In genomic region chr1:21198929-21199328, GRCh38 we compare ENCODE assay signal across 16 cellular contexts. TPM values are rescaled to one million over a fixed set of nuclear protein-coding genes. Genes with fewer than 3 reads are reported as not detected.
DNase-seq lines count a peak whose midpoint lies in the region; ATAC-seq, FAIRE-seq and TF ChIP-seq lines count a peak whose summit lies in the region.
"Had no signal": no experiment of that assay in that cellular context is flagged by ENCODE, and none has a peak within 500 bp of the region (broad histone marks: within the 10 kb centered on the region; RNA-seq: fewer than 3 reads in every experiment).

No MANE protein-coding gene starts in this region.

- no peak overlapping the region for H3K9ac ChIP-seq in HepG2 (ENCODE audit: insufficient read depth, low read depth, low read length)
- no peak overlapping the region for H3K9ac ChIP-seq in K562 (ENCODE audit: insufficient read depth in 1 of 2, low read depth in 2 of 2, low read length in 2 of 2)
- H3K9ac ChIP-seq: BLaER1 treated with 17β-estradiol and CSF1 and Interleukin-3, amounts not matched to agents 10 nM and 100 nM; KMS-11 had no signal

- TF ChIP-seq POLR2A in HepG2 (IDR thresholded peaks at IDR 0.05; ENCODE audit: insufficient read depth in 1 of 2, low read depth in 2 of 2, low read length in 2 of 2) (no peak), right lobe of liver (IDR thresholded peaks at IDR 0.05) (no peak), K562 (conservative IDR thresholded peaks at IDR 0.05) (no peak)

- WGBS in HepG2 (ENCODE audit: low lambda C conversion rate), result 0% methylated on average over 3 of the region's 4 CpGs
- 59% methylated on average over 4 of the region's 4 CpGs for WGBS in right lobe of liver (ENCODE audit: insufficient coverage, low coverage, low lambda C conversion rate, missing lambda C conversion rate)
- WGBS in K562 (ENCODE audit: insufficient coverage, low coverage, missing lambda C conversion rate), result 5% methylated on average over 4 of the region's 4 CpGs

- no peaks in the 10 kb centered on the region for H3K9me3 ChIP-seq in HepG2 (ENCODE audit: low read length)
- H3K9me3 ChIP-seq in right lobe of liver, result no peaks in the 10 kb centered on the region
- no peaks in the 10 kb centered on the region for H3K9me3 ChIP-seq in K562 (replicated peaks; ENCODE audit: control insufficient read depth, insufficient read depth, low read depth, low read length)
- H3K9me3 ChIP-seq: BLaER1 treated with 17β-estradiol and CSF1 and Interleukin-3, amounts not matched to agents 10 nM and 100 nM had no signal

- TF ChIP-seq EP300 in HepG2 (IDR thresholded peaks at IDR 0.05; ENCODE audit: low read depth in 2 of 2, low read length in 2 of 2), result no peak
- no peak for TF ChIP-seq EP300 in HepG2 (CRISPR knock-in tag; IDR thresholded peaks at IDR 0.05; ENCODE audit: borderline replicate concordance)
- no peak for TF ChIP-seq EP300 in K562 (IDR thresholded peaks at IDR 0.05; ENCODE audit: low read length)

- H2AFZ ChIP-seq in HepG2 (ENCODE audit: low read length) (no peak overlapping the region), K562 (ENCODE audit: low read depth, low read length) (no peak overlapping the region)

- no peaks in the 10 kb centered on the region for H3K36me3 ChIP-seq in HepG2 (replicated peaks in 1 of 2; ENCODE audit: control insufficient read depth in 1 of 2, insufficient read depth in 2 of 2, low read length in 2 of 2)
- no peaks in the 10 kb centered on the region for H3K36me3 ChIP-seq in right lobe of liver
- H3K36me3 ChIP-seq in K562 (ENCODE audit: control insufficient read depth, insufficient read depth, low read length), result no peaks in the 10 kb centered on the region
- H3K36me3 ChIP-seq: BLaER1 treated with 17β-estradiol and CSF1 and Interleukin-3, amounts not matched to agents 10 nM and 100 nM had no signal

- no peaks in the 10 kb centered on the region for H3K9me1 ChIP-seq in K562 (ENCODE audit: control insufficient read depth, insufficient read depth, low read length)

- H3K9me3 Mint-ChIP-seq in memory B cell, result no peaks in the 10 kb centered on the region
- H3K9me3 Mint-ChIP-seq: CD4-positive, CD25-positive, alpha-beta regulatory T cell; IgD-negative memory B cell had no signal

- POLR2A ChIA-PET in HepG2 (lab: Yijun Ruan, JAX), result no interaction called here
- POLR2A ChIA-PET in K562 (lab: Yijun Ruan, JAX), result no interaction called here

- CTCF ChIA-PET in HepG2 (lab: Yijun Ruan, JAX; ENCODE audit: low intra/inter-chr PET ratio, low total read pairs), result no interaction called here
- CTCF ChIA-PET in K562 (lab: Yijun Ruan, JAX; ENCODE audit: low intra/inter-chr PET ratio), result no interaction called here

- H3K79me2 ChIP-seq in HepG2 (ENCODE audit: insufficient read depth, low read length), result no peaks in the 10 kb centered on the region
- no peaks in the 10 kb centered on the region for H3K79me2 ChIP-seq in K562 (ENCODE audit: control insufficient read depth, insufficient read depth, low read length)

- TF ChIP-seq RAD21 in HepG2 (CRISPR knock-in tag; IDR thresholded peaks at IDR 0.05), result no peak
- no peak for TF ChIP-seq RAD21 in K562 (CRISPR knock-in tag; conservative IDR thresholded peaks at IDR 0.05 in 1 of 2, IDR thresholded peaks at IDR 0.05 in 1 of 2)

- peaks cover 11% of the 10 kb centered on the region for H3K27me3 Mint-ChIP-seq in memory B cell

- DNase-seq in HepG2 (ENCODE audit: low spot score) (no peak), right lobe of liver (no peak), K562 (ENCODE audit: extremely low read depth in 1 of 4, low spot score in 3 of 4) (peak in 2 of 4 experiments; percentile 51 to 56), memory B cell (ENCODE audit: low spot score in 2 of 2) (no peak)
- DNase-seq in NK-92 treated with Interleukin-12 subunit alpha and Interleukin-12 subunit beta, amount 100 ng/mL, for 24 hours (lab: John Stamatoyannopoulos, UW), result no peak
- DNase-seq: ACHN; CD4-positive, CD25-positive, alpha-beta regulatory T cell; DMS79; HCEC 1CT had no signal

- no peak overlapping the region for H3K27ac ChIP-seq in HepG2 (ENCODE audit: extremely low read length, insufficient read depth, low read length)
- H3K27ac ChIP-seq in right lobe of liver, result no peak overlapping the region
- no peak overlapping the region for H3K27ac ChIP-seq in K562 (ENCODE audit: extremely low read depth, low read depth, low read length)
- H3K27ac ChIP-seq: BLaER1 treated with 17β-estradiol and CSF1 and Interleukin-3, amounts not matched to agents 10 nM and 100 nM; KMS-11 had no signal

- H3K4me3 ChIP-seq in HepG2 (replicated peaks in 1 of 3; ENCODE audit: insufficient read depth in 1 of 3, low read depth in 2 of 3, low read length in 3 of 3) (no peak overlapping the region), right lobe of liver (no peak overlapping the region), K562 (no peak overlapping the region)
- H3K4me3 ChIP-seq: BLaER1 treated with 17β-estradiol and CSF1 and Interleukin-3, amounts not matched to agents 10 nM and 100 nM had no signal

- H3K4me2 ChIP-seq in HepG2 (ENCODE audit: low read depth, low read length) (no peak overlapping the region), K562 (ENCODE audit: insufficient read depth, low read length) (no peak overlapping the region)
- H3K4me2 ChIP-seq: BLaER1 treated with 17β-estradiol and CSF1 and Interleukin-3, amounts not matched to agents 10 nM and 100 nM; KMS-11 had no signal

- TF ChIP-seq CTCF in HepG2 (CRISPR knock-in tag; IDR thresholded peaks at IDR 0.05) (no peak), right lobe of liver (IDR thresholded peaks at IDR 0.05) (no peak), K562 (IDR thresholded peaks at IDR 0.05 in 2 of 3, conservative IDR thresholded peaks at IDR 0.05 in 1 of 3; ENCODE audit: insufficient read depth in 2 of 3, low read depth in 1 of 3, low read length in 3 of 3) (no peak)

- ATAC-seq in HepG2 (no peak), right lobe of liver (no peak), K562 (no peak), memory B cell (ENCODE audit: low read depth) (no peak), HG03097 (IDR thresholded peaks at IDR 0.05; ENCODE audit: low FRiP score, unreplicated experiment) (no peak), GM19455 (IDR thresholded peaks at IDR 0.05; ENCODE audit: unreplicated experiment) (no peak)

- H4K20me1 ChIP-seq in HepG2 (ENCODE audit: insufficient read depth, low read length) (no peaks in the 10 kb centered on the region), K562 (replicated peaks; ENCODE audit: control insufficient read depth, insufficient read depth, low read length) (no peaks in the 10 kb centered on the region; the same call in 1 of the 2 replicates)
- H4K20me1 ChIP-seq: BLaER1 treated with 17β-estradiol and CSF1 and Interleukin-3, amounts not matched to agents 10 nM and 100 nM had no signal

- peaks cover 10% of the 10 kb centered on the region; the same call in 1 of the 2 replicates for H3K4me1 ChIP-seq in HepG2 (ENCODE audit: insufficient read depth, low read length)
- H3K4me1 ChIP-seq in right lobe of liver, result no peaks in the 10 kb centered on the region
- H3K4me1 ChIP-seq in K562 (replicated peaks in 1 of 2; ENCODE audit: control insufficient read depth in 2 of 2, insufficient read depth in 2 of 2, low read length in 2 of 2), result no peaks in the 10 kb centered on the region; a peak in 2 of 5 replicates

- H3K4me1 Mint-ChIP-seq in memory B cell, result peaks cover 4% of the 10 kb centered on the region

- no peak for FAIRE-seq in HepG2 (lab: Jason Lieb, UNC)
- no peak for FAIRE-seq in K562 (lab: Jason Lieb, UNC)
- FAIRE-seq: GM12891, GM19239 had no signal

- intact Hi-C loops in HepG2 (cut with micrococcal nuclease; ENCODE audit: unreplicated experiment) (no loop called here), right lobe of liver (cut with DNase I) (loop anchor here (5.0 to 10.0 kb wide), 3 partner anchors 217 to 504 kb away; no protein-coding TSS in a partner anchor), K562 (cut with micrococcal nuclease) (no loop called here)

- no peaks in the 10 kb centered on the region for H3K36me3 Mint-ChIP-seq in memory B cell
- H3K36me3 Mint-ChIP-seq: CD4-positive, CD25-positive, alpha-beta regulatory T cell had no signal

- in situ Hi-C loops in HepG2 (cut with HindIII; ENCODE audit: extremely low pct_ligation_motif_present, low pct_unique_long_range_greater_than_20kb), result loop anchor here (5.0 to 25.0 kb wide), 2 partner anchors 212 to 507 kb away; no protein-coding TSS in a partner anchor
- in situ Hi-C loops in K562 (cut with MboI), result no loop called here

- no peak overlapping the region for H3K4me3 Mint-ChIP-seq in memory B cell
- H3K4me3 Mint-ChIP-seq: CD4-positive, CD25-positive, alpha-beta regulatory T cell; IgD-negative memory B cell had no signal

- peak overlapping the region; percentile 8 for H3K27ac Mint-ChIP-seq in memory B cell
- H3K27ac Mint-ChIP-seq: CD4-positive, CD25-positive, alpha-beta regulatory T cell; IgD-negative memory B cell had no signal

- H3K27me3 ChIP-seq in HepG2 (ENCODE audit: control insufficient read depth in 1 of 2, insufficient read depth in 2 of 2, low read length in 2 of 2), result no peaks in the 10 kb centered on the region; a peak in 1 of 5 replicates
- H3K27me3 ChIP-seq in right lobe of liver, result no peaks in the 10 kb centered on the region
- peaks cover 2 to 12% of the 10 kb centered on the region in 2 experiments; a peak in 2 of 5 replicates for H3K27me3 ChIP-seq in K562 (ENCODE audit: control insufficient read depth in 2 of 2, insufficient read depth in 2 of 2, low read length in 2 of 2)
- H3K27me3 ChIP-seq: BLaER1 treated with 17β-estradiol and CSF1 and Interleukin-3, amounts not matched to agents 10 nM and 100 nM had no signal

- no TSS peak for BruUV-seq in HepG2 (replicated peaks; lab: Mats Ljungman, UMichigan)
- BruUV-seq in K562 (replicated peaks; lab: Mats Ljungman, UMichigan), result no TSS peak

RNA-seq across cellular contexts. Expression of gene EIF4G3, which starts 22.2 kb away (rescaled TPM):
- total RNA-seq in HepG2 (2016; rRNA removed; fragmentation: Illumina TruSeq; extraction: Trizol) (22.2 and 29.0 TPM in 2 replicates), right lobe of liver (10 to 100 TPM; 14.4 to 29.9 (median 23.5) TPM), K562 (2014; rRNA removed) (19.0 and 19.7 TPM in 2 replicates), K562 (2014; rRNA removed; fragmentation: Illumina TruSeq; extraction: Trizol) (31.2 and 32.8 TPM in 2 replicates), K562 (2015; rRNA removed; fragmentation: Illumina TruSeq; extraction: Trizol) (29.7 and 33.1 TPM in 2 replicates), K562 (2021) (35.9 and 38.7 TPM in 2 replicates)
- total RNA-seq in HepG2 (2016; cell fraction: cytosol; rRNA removed; fragmentation: Illumina TruSeq; extraction: Trizol; ENCODE audit: low read depth), result 13.2 and 15.1 TPM in 2 replicates
- total RNA-seq in HepG2 (2016; cell fraction: insoluble cytoplasmic fraction; rRNA removed; fragmentation: Illumina TruSeq; extraction: Trizol), result 20.7 and 29.3 TPM in 2 replicates
- 12.4 and 12.5 TPM in 2 replicates for total RNA-seq in HepG2 (2016; cell fraction: membrane; rRNA removed; fragmentation: Illumina TruSeq; extraction: Trizol)
- 30.3 and 40.7 TPM in 2 replicates for total RNA-seq in HepG2 (2016; cell fraction: nucleus; rRNA removed; fragmentation: Illumina TruSeq; extraction: Trizol)
- polyA plus RNA-seq in HepG2 (2011; rRNA removed) (27.6 and 30.1 TPM in 2 replicates), K562 (2011; rRNA removed) (32.1 and 39.1 TPM in 2 replicates), K562 (2014; fragmentation: Illumina TruSeq; extraction: Trizol) (34.5 and 40.5 TPM in 2 replicates), K562 (2014; fragmentation: Nextera tagmentation; extraction: Ambion mirVana) (10 to 100 TPM in 1 of 2 experiments, 1 to 10 TPM in 1; 6.7 to 10.1 TPM), K562 (2014; rRNA removed) (36.3 and 38.0 TPM in 2 replicates)
- 18.6 and 19.6 TPM in 2 replicates for polyA plus RNA-seq in HepG2 (2011; cell fraction: cytosol; rRNA removed)
- polyA plus RNA-seq in HepG2 (2011; cell fraction: nucleus; rRNA removed), result 30.8 and 35.1 TPM in 2 replicates
- 19.5 and 29.5 TPM in 2 replicates for polyA plus RNA-seq in HepG2 (2012)
- 3.5 and 3.8 TPM in 2 replicates for polyA plus RNA-seq in HepG2 (2016; cell fraction: cytosol; fragmentation: Illumina TruSeq; extraction: Trizol; ENCODE audit: low read depth)
- 25.3 and 28.3 TPM in 2 replicates for polyA plus RNA-seq in HepG2 (2016; cell fraction: insoluble cytoplasmic fraction; fragmentation: Illumina TruSeq; extraction: Trizol; ENCODE audit: low read depth)
- 6.2 and 6.5 TPM in 2 replicates for polyA plus RNA-seq in HepG2 (2016; cell fraction: membrane; fragmentation: Illumina TruSeq; extraction: Trizol; ENCODE audit: low read depth)
- polyA plus RNA-seq in HepG2 (2016; cell fraction: nucleus; fragmentation: Illumina TruSeq; extraction: Trizol; ENCODE audit: insufficient read depth, low read depth), result 38.1 and 40.6 TPM in 2 replicates
- 85.8 and 132 TPM in 2 replicates for polyA minus RNA-seq in HepG2 (2011; rRNA and poly(A)+ RNA removed; ENCODE audit: low replicate concordance)
- 16.7 and 20.7 TPM in 2 replicates for polyA minus RNA-seq in HepG2 (2011; cell fraction: cytosol; rRNA and poly(A)+ RNA removed)
- 50.2 and 53.3 TPM in 2 replicates for polyA minus RNA-seq in HepG2 (2011; cell fraction: nucleus; rRNA and poly(A)+ RNA removed)
- 99.6 and 192 TPM in 2 replicates for total RNA-seq in K562 (2011; cell fraction: chromatin; rRNA removed; ENCODE audit: low replicate concordance)
- total RNA-seq in K562 (2011; cell fraction: nucleolus; rRNA removed), result 45.0 and 54.6 TPM in 2 replicates
- 105 and 159 TPM in 2 replicates for total RNA-seq in K562 (2011; cell fraction: nucleoplasm; rRNA removed)
- 31.9 and 38.3 TPM in 2 replicates for polyA plus RNA-seq in K562 (2011; cell fraction: cytosol; rRNA removed)
- polyA plus RNA-seq in K562 (2011; cell fraction: nucleus; rRNA removed), result 64.3 and 72.5 TPM in 2 replicates
- 25.9 and 36.4 TPM in 2 replicates for polyA plus RNA-seq in K562 (2012)
- polyA minus RNA-seq in K562 (2011; rRNA and poly(A)+ RNA removed), result 39.2 and 45.5 TPM in 2 replicates
- polyA minus RNA-seq in K562 (2011; cell fraction: cytosol; rRNA and poly(A)+ RNA removed), result 17.7 and 22.1 TPM in 2 replicates
- polyA minus RNA-seq in K562 (2011; cell fraction: nucleus; rRNA and poly(A)+ RNA removed), result 27.6 and 40.3 TPM in 2 replicates

Comparison
In these comparisons a context has a peak if more than half of its experiments do, and no peak if none do; other contexts are left out.
1. intact Hi-C loops: an anchor here in right lobe of liver (5.0 to 10.0 kb wide); none called in HepG2 and K562.
2. Of the 241 proteins assayed by ChIP-seq in both HepG2 and K562: peak only in HepG2: RFX5; only in K562: ARID3A, HDAC2, HNRNPLL, KDM1A, MXI1, RBM22 and 1 more; in both: RFX1; in neither: 230; mixed calls (peak in some experiments, not most) for 2.